In genomic region chr1:157691285-157691920, GRCh38 we compare ENCODE assay signal across 8 cellular contexts. TPM values are rescaled to one million over a fixed set of nuclear protein-coding genes. Genes with fewer than 3 reads are reported as not detected.
A peak's percentile ranks its signal among the peaks of the same experiment; 100 is the strongest.
DNase-seq lines count a peak whose midpoint lies in the region; ATAC-seq and TF ChIP-seq lines count a peak whose summit lies in the region.

No MANE protein-coding gene starts in this region.

- DNase-seq in CD14-positive monocyte (ENCODE audit: low spot score) = no peak
- no peak for DNase-seq in H9
- DNase-seq in RPMI7951 (ENCODE audit: low read depth) = peak; percentile 36
- peak; percentile 10 for DNase-seq in foreskin melanocyte
- peak; percentile 10 for DNase-seq in stromal cell of bone marrow (ENCODE audit: low read depth)
- no peak for DNase-seq in ureter (ENCODE audit: low spot score)
- no peak for DNase-seq in islet precursor cell

- H3K23me2 ChIP-seq in H9 (ENCODE audit: insufficient read length, low read depth, low read length, poor library complexity, severe bottlenecking) = no peaks in the 10 kb centered on the region

- H3K56ac ChIP-seq in H9 (ENCODE audit: insufficient read length, low read depth, low read length) = no peak overlapping the region

- H4K8ac ChIP-seq in H9 (replicated peaks; ENCODE audit: insufficient read length, low read depth, low read length) = no peak overlapping the region

- no peak overlapping the region for H3K18ac ChIP-seq in H9 (ENCODE audit: insufficient read length, low read depth, low read length)

- no peak overlapping the region for H3K27ac ChIP-seq in H9 (ENCODE audit: insufficient read length, low read depth, low read length)

- no peak overlapping the region for H3K4me3 Mint-ChIP-seq in CD14-positive monocyte
- H3K4me3 Mint-ChIP-seq in H9 = no peak overlapping the region

- H3K79me2 ChIP-seq in H9 (ENCODE audit: insufficient read depth, low read length) = no peaks in the 10 kb centered on the region

- H3K9me3 ChIP-seq in H9 (ENCODE audit: control insufficient read depth, low read depth, low read length) = no peaks in the 10 kb centered on the region

- no peak overlapping the region for H2BK120ac ChIP-seq in H9 (ENCODE audit: low read depth, low read length, poor library complexity, severe bottlenecking)

- H3K79me1 ChIP-seq in H9 (ENCODE audit: insufficient read depth, low read depth, low read length, poor library complexity, severe bottlenecking) = no peaks in the 10 kb centered on the region

- H4K20me1 ChIP-seq in H9 (ENCODE audit: control insufficient read depth, insufficient read depth, insufficient read length) = no peaks in the 10 kb centered on the region

- H3K4me1 Mint-ChIP-seq in CD14-positive monocyte (peaks cover 2% of the 10 kb centered on the region), H9 (no peaks in the 10 kb centered on the region)

- H3K9me3 Mint-ChIP-seq in CD14-positive monocyte (no peaks in the 10 kb centered on the region), H9 (no peaks in the 10 kb centered on the region)

- H3K27ac Mint-ChIP-seq in CD14-positive monocyte = no peak overlapping the region
- H3K27ac Mint-ChIP-seq in H9 = no peak overlapping the region

- no peaks in the 10 kb centered on the region for H3K4me1 ChIP-seq in H9 (ENCODE audit: insufficient read depth, low read length)

- no peak overlapping the region for H2AFZ ChIP-seq in H9 (ENCODE audit: low read length)

- H2BK12ac ChIP-seq in H9 (ENCODE audit: insufficient read length, low read depth, low read length) = no peak overlapping the region

- H3K27me3 Mint-ChIP-seq in CD14-positive monocyte (ENCODE audit: low read depth in 3 of 3) (peaks cover 14 to 34% (median 28%) of the 10 kb centered on the region in 3 donors), H9 (ENCODE audit: low read depth) (no peaks in the 10 kb centered on the region)

- H2BK5ac ChIP-seq in H9 (ENCODE audit: insufficient read length, low read length) = no peak overlapping the region

- H3K4me2 ChIP-seq in H9 (ENCODE audit: insufficient read depth, insufficient read length, low read length) = no peak overlapping the region

- H2AK5ac ChIP-seq in H9 (ENCODE audit: insufficient read length, low read length) = no peak overlapping the region

- intact Hi-C loops in CD14-positive monocyte (cut with micrococcal nuclease) = no loop called here

- no peak overlapping the region for H2BK15ac ChIP-seq in H9 (ENCODE audit: low read depth, low read length)

- H3K27me3 ChIP-seq in H9 (ENCODE audit: insufficient read depth, low read length) = no peaks in the 10 kb centered on the region

- H3K9ac ChIP-seq in H9 (ENCODE audit: extremely low read depth, insufficient read length, low read length) = no peak overlapping the region

- H3T11ph ChIP-seq in H9 (ENCODE audit: low read length) = no peak overlapping the region

- no peak overlapping the region for H3K23ac ChIP-seq in H9 (ENCODE audit: insufficient read length, low read depth, low read length)

- WGBS in H9 (ENCODE audit: extremely low coverage, insufficient read length, low lambda C conversion rate) = no CpG with 5 or more reads among the region's 5 CpGs

- no peak overlapping the region for H2BK20ac ChIP-seq in H9 (ENCODE audit: low read depth, low read length, poor library complexity, severe bottlenecking)

- peak; percentile 72 for TF ChIP-seq CTCF in CD14-positive monocyte (IDR thresholded peaks at IDR 0.05)
- peak; percentile 74 for TF ChIP-seq CTCF in H9 (conservative IDR thresholded peaks at IDR 0.05)

- no peak overlapping the region for H3K4ac ChIP-seq in H9 (ENCODE audit: low read depth, low read length)

- H4K91ac ChIP-seq in H9 (ENCODE audit: insufficient read length, low read depth, low read length) = no peak overlapping the region

- ATAC-seq in GM18519 (IDR thresholded peaks at IDR 0.05; ENCODE audit: low FRiP score, unreplicated experiment) = no peak

- no peaks in the 10 kb centered on the region for H3K36me3 Mint-ChIP-seq in CD14-positive monocyte
- no peaks in the 10 kb centered on the region for H3K36me3 Mint-ChIP-seq in H9 (ENCODE audit: insufficient read depth in 1 of 3, low read depth in 3 of 3)

- H3K14ac ChIP-seq in H9 (ENCODE audit: insufficient read depth, low read length) = no peak overlapping the region

- H4K5ac ChIP-seq in H9 (ENCODE audit: insufficient read length, low read depth, low read length) = no peak overlapping the region

RNA-seq across cellular contexts. Expression of gene FCRL3, which starts 9.2 kb away (rescaled TPM):
- under 1 TPM; 0.09 to 0.42 TPM for polyA plus RNA-seq in CD14-positive monocyte
- total RNA-seq in H9 (2021) (not detected in 2 replicates), ureter (not detected)
- not detected in 2 replicates for total RNA-seq in RPMI7951 (2014; rRNA removed; shearing (Covaris generic))

Comparison
In these comparisons a context has a peak if more than half of its experiments do, and no peak if none do; other contexts are left out.
1. DNase-seq: peak in RPMI7951 (single experiment), foreskin melanocyte (single experiment) and stromal cell of bone marrow (single experiment); none in CD14-positive monocyte (single experiment), H9 (single experiment), ureter (single experiment) and islet precursor cell (single experiment).